ENCODE assay signal across 24 cellular contexts in genomic region chr11:74283580-74284180, GRCh38. TPM values are rescaled to one million over a fixed set of nuclear protein-coding genes. Genes with fewer than 3 reads are reported as not detected.
"Had no signal": no experiment of that assay in that cellular context is flagged by ENCODE, and none has a peak within 500 bp of the region (broad histone marks: within the 10 kb centered on the region; RNA-seq: fewer than 3 reads in every experiment).

No MANE protein-coding gene starts in this region.

- H2AFZ ChIP-seq: hepatocyte had no signal

- H3K4me3 ChIP-seq: adrenal gland, ascending aorta, colonic mucosa, dorsolateral prefrontal cortex, esophagus muscularis mucosa, hepatocyte, upper lobe of right lung had no signal

- H3K36me3 ChIP-seq: adrenal gland, ascending aorta, colonic mucosa, esophagus muscularis mucosa, upper lobe of right lung had no signal

- H3K4me1 ChIP-seq: colonic mucosa had no signal

- H3K27ac ChIP-seq: adrenal gland, ascending aorta, colonic mucosa, dorsolateral prefrontal cortex, esophagus muscularis mucosa, hepatocyte, upper lobe of right lung had no signal

- DNase-seq: activated B cell treated with CpG ODN at 0.5 μM for 24 hours; activated CD4-positive, alpha-beta T cell treated with anti-CD3 and anti-CD28 coated beads for 36 hours; activated CD4-positive, alpha-beta T cell treated with anti-CD3 and anti-CD28 coated beads, Interleukin-2, amount 50 U/mL, for 4 hours; activated CD8-positive, alpha-beta memory T cell treated with anti-CD3 and anti-CD28 coated beads for 24 hours; activated CD8-positive, alpha-beta memory T cell treated with anti-CD3 and anti-CD28 coated beads, Interleukin-2, amount 50 U/mL, for 48 hours; activated naive CD4-positive, alpha-beta T cell; activated T-cell treated with anti-CD3 and anti-CD28 coated beads, Interleukin-2, amount 50 U/mL, for 4 hours; adrenal gland; colonic mucosa; dorsolateral prefrontal cortex; glutamatergic neuron; immature natural killer cell; left ventricle myocardium superior; mammary epithelial cell; midbrain; right cardiac atrium; stimulated activated CD4-positive, alpha-beta T cell treated with anti-CD3 and anti-CD28 coated beads, Interleukin-4, amount 100 ng/mL, for 4 hours; stimulated activated naive CD8-positive, alpha-beta T cell treated with anti-CD3 and anti-CD28 coated beads, Interleukin-15, Interleukin-2, amounts not matched to agents 100 U/mL and 50 U/mL, for 24 hours; upper lobe of right lung had no signal

- H3K79me2 ChIP-seq: hepatocyte had no signal

- ATAC-seq: activated CD4-positive, alpha-beta T cell treated with anti-CD3 and anti-CD28 coated beads for 36 hours; activated T-cell treated with anti-CD3 and anti-CD28 coated beads, Interleukin-2, amount 50 U/mL, for 4 hours; left ventricle myocardium superior; natural killer cell treated with Interleukin-12 subunit alpha and Interleukin-12 subunit beta and Interleukin-15 and Interleukin-18, amount 100 ng/mL, for 72 hours; right cardiac atrium; stimulated activated naive CD8-positive, alpha-beta T cell treated with anti-CD3 and anti-CD28 coated beads, Interleukin-15, Interleukin-2, amounts not matched to agents 100 U/mL and 50 U/mL, for 24 hours; upper lobe of right lung had no signal

- H3K27me3 ChIP-seq: adrenal gland, ascending aorta, colonic mucosa, dorsolateral prefrontal cortex, esophagus muscularis mucosa, hepatocyte, upper lobe of right lung had no signal

RNA-seq across cellular contexts. Expression of gene P4HA3, which starts 27.8 kb away (rescaled TPM):
- total RNA-seq: activated B cell treated with CpG ODN at 0.5 μM for 24 hours; activated CD4-positive, alpha-beta T cell treated with anti-CD3 and anti-CD28 coated beads for 36 hours; activated T-cell treated with anti-CD3 and anti-CD28 coated beads, Interleukin-2, amount 50 U/mL, for 4 hours; activated T-helper 2 cell treated with anti-CD3 and anti-CD28 coated beads, Interferon-gamma antibody, Interleukin-2, Interleukin-4, amounts not matched to agents 10 μg/mL and 5 μg/mL and 100 μg/mL, durations not matched to agents 14 hours and 24 hours and 36 hours; natural killer cell treated with Interleukin-12 subunit alpha and Interleukin-12 subunit beta and Interleukin-15 and Interleukin-18, amount 100 ng/mL, for 72 hours had no signal
